ENCODE assay signal across 1 cellular context in the genomic region with DNA sequence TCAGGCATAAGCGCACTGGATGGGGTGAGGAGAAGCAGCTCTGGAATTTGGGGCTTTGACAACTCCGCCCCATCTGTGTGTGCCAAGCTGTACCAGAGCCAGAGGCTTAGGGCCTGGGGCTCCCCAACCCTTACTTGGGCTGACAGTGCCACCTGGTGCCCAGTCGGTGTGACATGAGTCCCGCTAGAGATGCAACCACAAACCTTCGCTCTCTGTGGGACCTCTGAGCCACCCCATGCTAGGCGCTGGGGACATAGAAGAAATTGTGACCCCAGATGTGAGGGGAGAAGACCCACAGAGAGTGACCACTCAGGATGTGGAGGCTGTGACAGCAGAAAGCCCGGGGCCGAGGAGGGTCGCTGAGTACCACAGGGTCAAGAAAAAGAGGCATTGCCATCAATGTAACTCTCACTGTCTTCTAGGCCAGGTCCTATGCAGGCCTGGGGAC.
TF ChIP-seq lines count a peak whose summit lies in the region.

No MANE protein-coding gene starts in this region.

TF ChIP-seq in GM23338, 12 proteins besides CTCF, POLR2A, EP300 and RAD21 (continued from another document):
- TF ChIP-seq, protein P1, sequence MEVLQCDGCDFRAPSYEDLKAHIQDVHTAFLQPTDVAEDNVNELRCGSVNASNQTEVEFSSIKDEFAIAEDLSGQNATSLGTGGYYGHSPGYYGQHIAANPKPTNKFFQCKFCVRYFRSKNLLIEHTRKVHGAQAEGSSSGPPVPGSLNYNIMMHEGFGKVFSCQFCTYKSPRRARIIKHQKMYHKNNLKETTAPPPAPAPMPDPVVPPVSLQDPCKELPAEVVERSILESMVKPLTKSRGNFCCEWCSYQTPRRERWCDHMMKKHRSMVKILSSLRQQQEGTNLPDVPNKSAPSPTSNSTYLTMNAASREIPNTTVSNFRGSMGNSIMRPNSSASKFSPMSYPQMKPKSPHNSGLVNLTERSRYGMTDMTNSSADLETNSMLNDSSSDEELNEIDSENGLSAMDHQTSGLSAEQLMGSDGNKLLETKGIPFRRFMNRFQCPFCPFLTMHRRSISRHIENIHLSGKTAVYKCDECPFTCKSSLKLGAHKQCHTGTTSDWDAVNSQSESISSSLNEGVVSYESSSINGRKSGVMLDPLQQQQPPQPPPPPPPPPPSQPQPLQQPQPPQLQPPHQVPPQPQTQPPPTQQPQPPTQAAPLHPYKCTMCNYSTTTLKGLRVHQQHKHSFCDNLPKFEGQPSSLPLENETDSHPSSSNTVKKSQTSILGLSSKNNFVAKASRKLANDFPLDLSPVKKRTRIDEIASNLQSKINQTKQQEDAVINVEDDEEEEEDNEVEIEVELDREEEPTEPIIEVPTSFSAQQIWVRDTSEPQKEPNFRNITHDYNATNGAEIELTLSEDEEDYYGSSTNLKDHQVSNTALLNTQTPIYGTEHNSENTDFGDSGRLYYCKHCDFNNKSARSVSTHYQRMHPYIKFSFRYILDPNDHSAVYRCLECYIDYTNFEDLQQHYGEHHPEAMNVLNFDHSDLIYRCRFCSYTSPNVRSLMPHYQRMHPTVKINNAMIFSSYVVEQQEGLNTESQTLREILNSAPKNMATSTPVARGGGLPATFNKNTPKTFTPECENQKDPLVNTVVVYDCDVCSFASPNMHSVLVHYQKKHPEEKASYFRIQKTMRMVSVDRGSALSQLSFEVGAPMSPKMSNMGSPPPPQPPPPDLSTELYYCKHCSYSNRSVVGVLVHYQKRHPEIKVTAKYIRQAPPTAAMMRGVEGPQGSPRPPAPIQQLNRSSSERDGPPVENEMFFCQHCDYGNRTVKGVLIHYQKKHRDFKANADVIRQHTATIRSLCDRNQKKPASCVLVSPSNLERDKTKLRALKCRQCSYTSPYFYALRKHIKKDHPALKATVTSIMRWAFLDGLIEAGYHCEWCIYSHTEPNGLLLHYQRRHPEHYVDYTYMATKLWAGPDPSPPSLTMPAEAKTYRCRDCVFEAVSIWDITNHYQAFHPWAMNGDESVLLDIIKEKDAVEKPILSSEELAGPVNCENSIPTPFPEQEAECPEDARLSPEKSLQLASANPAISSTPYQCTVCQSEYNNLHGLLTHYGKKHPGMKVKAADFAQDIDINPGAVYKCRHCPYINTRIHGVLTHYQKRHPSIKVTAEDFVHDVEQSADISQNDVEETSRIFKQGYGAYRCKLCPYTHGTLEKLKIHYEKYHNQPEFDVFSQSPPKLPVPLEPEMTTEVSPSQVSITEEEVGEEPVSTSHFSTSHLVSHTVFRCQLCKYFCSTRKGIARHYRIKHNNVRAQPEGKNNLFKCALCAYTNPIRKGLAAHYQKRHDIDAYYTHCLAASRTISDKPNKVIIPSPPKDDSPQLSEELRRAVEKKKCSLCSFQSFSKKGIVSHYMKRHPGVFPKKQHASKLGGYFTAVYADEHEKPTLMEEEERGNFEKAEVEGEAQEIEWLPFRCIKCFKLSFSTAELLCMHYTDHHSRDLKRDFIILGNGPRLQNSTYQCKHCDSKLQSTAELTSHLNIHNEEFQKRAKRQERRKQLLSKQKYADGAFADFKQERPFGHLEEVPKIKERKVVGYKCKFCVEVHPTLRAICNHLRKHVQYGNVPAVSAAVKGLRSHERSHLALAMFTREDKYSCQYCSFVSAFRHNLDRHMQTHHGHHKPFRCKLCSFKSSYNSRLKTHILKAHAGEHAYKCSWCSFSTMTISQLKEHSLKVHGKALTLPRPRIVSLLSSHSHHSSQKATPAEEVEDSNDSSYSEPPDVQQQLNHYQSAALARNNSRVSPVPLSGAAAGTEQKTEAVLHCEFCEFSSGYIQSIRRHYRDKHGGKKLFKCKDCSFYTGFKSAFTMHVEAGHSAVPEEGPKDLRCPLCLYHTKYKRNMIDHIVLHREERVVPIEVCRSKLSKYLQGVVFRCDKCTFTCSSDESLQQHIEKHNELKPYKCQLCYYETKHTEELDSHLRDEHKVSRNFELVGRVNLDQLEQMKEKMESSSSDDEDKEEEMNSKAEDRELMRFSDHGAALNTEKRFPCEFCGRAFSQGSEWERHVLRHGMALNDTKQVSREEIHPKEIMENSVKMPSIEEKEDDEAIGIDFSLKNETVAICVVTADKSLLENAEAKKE (CRISPR knock-in tag; IDR thresholded peaks at IDR 0.05), result no peak
TF ChIP-seq in GM23338: peak in this region for 0.
